In genomic region chr2:7672685-7673071, GRCh38 we compare ENCODE assay signal across 14 cellular contexts.
DNase-seq lines count a peak whose midpoint lies in the region; ATAC-seq lines count a peak whose summit lies in the region.
"Had no signal": no experiment of that assay in that cellular context is flagged by ENCODE, and none has a peak within 500 bp of the region (broad histone marks: within the 10 kb centered on the region; RNA-seq: fewer than 3 reads in every experiment).

No MANE protein-coding gene starts in this region.

- peak; percentile 54 for ATAC-seq in activated CD8-positive, alpha-beta memory T cell treated with anti-CD3 and anti-CD28 coated beads, Interleukin-2, amount 10 ng/mL, durations not matched to agents 7 days and 5 days
- no peak for ATAC-seq in central memory CD8-positive, alpha-beta T cell (replicated peaks; ENCODE audit: extremely low read depth, poor library complexity, severe bottlenecking)
- ATAC-seq in stimulated activated effector memory CD8-positive, alpha-beta T cell treated with anti-CD3 and anti-CD28 coated beads, Interleukin-12 subunit alpha, Interleukin-12 subunit beta, amount 100 ng/mL, for 72 hours = peak; percentile 80
- ATAC-seq in left colon = no peak

- POLR2A ChIA-PET in activated CD4-positive, alpha-beta memory T cell treated with anti-CD3 and anti-CD28 coated beads for 36 hours (lab: Charles Lee) = interaction anchor here (0.6 to 2.2 kb wide), 3 partner anchors 37 to 244 kb away, joined by 3 to 6 read pairs (median 4); no protein-coding TSS in a partner anchor

- CTCF ChIA-PET in activated CD8-positive, alpha-beta memory T cell treated with anti-CD3 and anti-CD28 coated beads, Interleukin-2, amount 10 ng/mL, durations not matched to agents 7 days and 5 days (lab: Charles Lee) = interaction anchor here (0.7 to 4.0 kb wide), 24 partner anchors 9 to 247 kb away, joined by 3 to 31 read pairs (median 4); no protein-coding TSS in a partner anchor
- CTCF ChIA-PET in activated CD4-positive, alpha-beta memory T cell treated with anti-CD3 and anti-CD28 coated beads for 36 hours (lab: Charles Lee) = interaction anchor here (0.6 to 3.2 kb wide), 19 partner anchors 12 to 1017 kb away, joined by 3 to 50 read pairs (median 5); no protein-coding TSS in a partner anchor

- H3K36me3 Mint-ChIP-seq in activated CD8-positive, alpha-beta memory T cell treated with anti-CD3 and anti-CD28 coated beads, Interleukin-2, amount 10 ng/mL, durations not matched to agents 7 days and 5 days = peaks cover 37% of the 10 kb centered on the region
- H3K36me3 Mint-ChIP-seq in activated CD4-positive, alpha-beta memory T cell treated with anti-CD3 and anti-CD28 coated beads for 36 hours = peaks cover 2% of the 10 kb centered on the region
- peaks cover 4% of the 10 kb centered on the region for H3K36me3 Mint-ChIP-seq in central memory CD8-positive, alpha-beta T cell (ENCODE audit: insufficient read depth)
- peaks cover 38% of the 10 kb centered on the region for H3K36me3 Mint-ChIP-seq in stimulated activated effector memory CD8-positive, alpha-beta T cell treated with anti-CD3 and anti-CD28 coated beads, Interleukin-12 subunit alpha, Interleukin-12 subunit beta, amount 100 ng/mL, for 72 hours

- H3K27ac Mint-ChIP-seq in activated CD8-positive, alpha-beta memory T cell treated with anti-CD3 and anti-CD28 coated beads, Interleukin-2, amount 10 ng/mL, durations not matched to agents 7 days and 5 days = peak overlapping the region; percentile 94
- peak overlapping the region; percentile 88 for H3K27ac Mint-ChIP-seq in activated CD4-positive, alpha-beta memory T cell treated with anti-CD3 and anti-CD28 coated beads for 36 hours
- H3K27ac Mint-ChIP-seq in central memory CD8-positive, alpha-beta T cell (ENCODE audit: low read depth) = peak overlapping the region; percentile 84
- peak overlapping the region; percentile 89 for H3K27ac Mint-ChIP-seq in stimulated activated effector memory CD8-positive, alpha-beta T cell treated with anti-CD3 and anti-CD28 coated beads, Interleukin-12 subunit alpha, Interleukin-12 subunit beta, amount 100 ng/mL, for 72 hours
- H3K27ac Mint-ChIP-seq: progenitor cell of endocrine pancreas had no signal

- H3K27me3 Mint-ChIP-seq in activated CD8-positive, alpha-beta memory T cell treated with anti-CD3 and anti-CD28 coated beads, Interleukin-2, amount 10 ng/mL, durations not matched to agents 7 days and 5 days = no peaks in the 10 kb centered on the region
- no peaks in the 10 kb centered on the region for H3K27me3 Mint-ChIP-seq in activated CD4-positive, alpha-beta memory T cell treated with anti-CD3 and anti-CD28 coated beads for 36 hours
- H3K27me3 Mint-ChIP-seq in central memory CD8-positive, alpha-beta T cell = no peaks in the 10 kb centered on the region

- peaks cover 47% of the 10 kb centered on the region for H3K4me1 Mint-ChIP-seq in activated CD8-positive, alpha-beta memory T cell treated with anti-CD3 and anti-CD28 coated beads, Interleukin-2, amount 10 ng/mL, durations not matched to agents 7 days and 5 days
- peaks cover 43% of the 10 kb centered on the region for H3K4me1 Mint-ChIP-seq in activated CD4-positive, alpha-beta memory T cell treated with anti-CD3 and anti-CD28 coated beads for 36 hours (ENCODE audit: low read depth)
- peaks cover 16% of the 10 kb centered on the region for H3K4me1 Mint-ChIP-seq in central memory CD8-positive, alpha-beta T cell
- peaks cover 50% of the 10 kb centered on the region for H3K4me1 Mint-ChIP-seq in stimulated activated effector memory CD8-positive, alpha-beta T cell treated with anti-CD3 and anti-CD28 coated beads, Interleukin-12 subunit alpha, Interleukin-12 subunit beta, amount 100 ng/mL, for 72 hours

- H3K4me3 Mint-ChIP-seq in activated CD8-positive, alpha-beta memory T cell treated with anti-CD3 and anti-CD28 coated beads, Interleukin-2, amount 10 ng/mL, durations not matched to agents 7 days and 5 days = peak overlapping the region; percentile 45
- no peak overlapping the region for H3K4me3 Mint-ChIP-seq in activated CD4-positive, alpha-beta memory T cell treated with anti-CD3 and anti-CD28 coated beads for 36 hours
- H3K4me3 Mint-ChIP-seq in central memory CD8-positive, alpha-beta T cell = peak overlapping the region; percentile 63
- peak overlapping the region; percentile 56 for H3K4me3 Mint-ChIP-seq in stimulated activated effector memory CD8-positive, alpha-beta T cell treated with anti-CD3 and anti-CD28 coated beads, Interleukin-12 subunit alpha, Interleukin-12 subunit beta, amount 100 ng/mL, for 72 hours

- peaks cover 6% of the 10 kb centered on the region for H3K9me3 Mint-ChIP-seq in activated CD8-positive, alpha-beta memory T cell treated with anti-CD3 and anti-CD28 coated beads, Interleukin-2, amount 10 ng/mL, durations not matched to agents 7 days and 5 days (ENCODE audit: low read depth)
- no peaks in the 10 kb centered on the region for H3K9me3 Mint-ChIP-seq in activated CD4-positive, alpha-beta memory T cell treated with anti-CD3 and anti-CD28 coated beads for 36 hours
- H3K9me3 Mint-ChIP-seq in central memory CD8-positive, alpha-beta T cell = no peaks in the 10 kb centered on the region
- H3K9me3 Mint-ChIP-seq in stimulated activated effector memory CD8-positive, alpha-beta T cell treated with anti-CD3 and anti-CD28 coated beads, Interleukin-12 subunit alpha, Interleukin-12 subunit beta, amount 100 ng/mL, for 72 hours = peaks cover 2% of the 10 kb centered on the region

- intact Hi-C loops in activated CD4-positive, alpha-beta memory T cell treated with anti-CD3 and anti-CD28 coated beads for 36 hours (cut with micrococcal nuclease) = loop anchor here (1.0 to 5.0 kb wide), 6 partner anchors 55 to 1010 kb away; partner anchors contain the start of gene ID2
- intact Hi-C loops in left colon (cut with DNase I, micrococcal nuclease) = no loop called here

- no peak for DNase-seq in activated CD8-positive, alpha-beta memory T cell treated with anti-CD3 and anti-CD28 coated beads, Interleukin-2, amount 10 ng/mL, durations not matched to agents 7 days and 5 days
- no peak for DNase-seq in activated CD8-positive, alpha-beta memory T cell treated with anti-CD3 and anti-CD28 coated beads, Interleukin-2, amount 50 U/mL, for 48 hours
- DNase-seq in activated CD4-positive, alpha-beta memory T cell treated with anti-CD3 and anti-CD28 coated beads for 36 hours = peak; percentile 41
- no peak for DNase-seq in central memory CD8-positive, alpha-beta T cell (ENCODE audit: low spot score in 2 of 2)
- DNase-seq in stimulated activated effector memory CD8-positive, alpha-beta T cell treated with anti-CD3 and anti-CD28 coated beads, Interleukin-12 subunit alpha, Interleukin-12 subunit beta, amount 100 ng/mL, for 72 hours (ENCODE audit: low spot score in 2 of 2) = no peak
- no peak for DNase-seq in left colon
- DNase-seq in iPS-NIHi7 (ENCODE audit: extremely low spot score) = no peak
- DNase-seq in 8988T = no peak
- DNase-seq: cortex of kidney, midbrain, NCI-H1092, NCI-H2081 treated with DMSO at 0.1 percent for 48 hours, uterus had no signal

Comparison
In these comparisons a context has a peak if more than half of its experiments do, and no peak if none do; other contexts are left out.
1. ATAC-seq: peak in activated CD8-positive, alpha-beta memory T cell treated with anti-CD3 and anti-CD28 coated beads, Interleukin-2, amount 10 ng/mL, durations not matched to agents 7 days and 5 days (single experiment) and stimulated activated effector memory CD8-positive, alpha-beta T cell treated with anti-CD3 and anti-CD28 coated beads, Interleukin-12 subunit alpha, Interleukin-12 subunit beta, amount 100 ng/mL, for 72 hours (single experiment); none in central memory CD8-positive, alpha-beta T cell (single experiment) and left colon (single experiment).
2. Peak in every context shown above with its lines, with median percentiles within 50 percentile points of each other: H3K27ac Mint-ChIP-seq.